Comparison of ENCODE assay signal across 7 cellular contexts in genomic region chr12:22631863-22632463, GRCh38. TPM values are rescaled to one million over a fixed set of nuclear protein-coding genes. Genes with fewer than 3 reads are reported as not detected.
DNase-seq lines count a peak whose midpoint lies in the region; ATAC-seq and TF ChIP-seq lines count a peak whose summit lies in the region.

No MANE protein-coding gene starts in this region.

- peak; percentile 62 for TF ChIP-seq CTCF in colonic mucosa (IDR thresholded peaks at IDR 0.05)
- peak; percentile 71 for TF ChIP-seq CTCF in osteocyte (IDR thresholded peaks at IDR 0.05)

- DNase-seq in EL (peak; percentile 18), MV-4-11 (lab: John Stamatoyannopoulos, UW) (peak; percentile 30), colonic mucosa (no peak), osteocyte (ENCODE audit: extremely low spot score, unreplicated experiment) (no peak), GM19238 (ENCODE audit: insufficient read length, low spot score) (no peak)

- no peaks in the 10 kb centered on the region for H3K27me3 Mint-ChIP-seq in osteocyte (ENCODE audit: unreplicated experiment)

- intact Hi-C loops in colonic mucosa (cut with DNase I) = loop anchor here (5.0 kb wide), 1 partner anchor 100 kb away; no protein-coding TSS in a partner anchor

- H3K4me3 Mint-ChIP-seq in osteocyte (ENCODE audit: unreplicated experiment) = no peak overlapping the region

- H3K27ac ChIP-seq in colonic mucosa = no peak overlapping the region

- no peaks in the 10 kb centered on the region for H3K27me3 ChIP-seq in colonic mucosa

- H3K9ac ChIP-seq in colonic mucosa (ENCODE audit: low read depth in 2 of 2, low read length in 2 of 2) = no peak overlapping the region

- no peaks in the 10 kb centered on the region for H3K36me3 ChIP-seq in colonic mucosa

- H3K9me3 Mint-ChIP-seq in osteocyte (ENCODE audit: unreplicated experiment) = no peaks in the 10 kb centered on the region

- ATAC-seq in HG02852 (IDR thresholded peaks at IDR 0.05; ENCODE audit: unreplicated experiment) (no peak), HG02885 (IDR thresholded peaks at IDR 0.05; ENCODE audit: poor library complexity, unreplicated experiment) (no peak)

- peaks cover 14% of the 10 kb centered on the region for H3K36me3 Mint-ChIP-seq in osteocyte (ENCODE audit: unreplicated experiment)

- H3K4me1 Mint-ChIP-seq in osteocyte (ENCODE audit: unreplicated experiment) = peaks cover 43% of the 10 kb centered on the region

- H3K4me3 ChIP-seq in colonic mucosa = no peak overlapping the region

- H3K27ac Mint-ChIP-seq in osteocyte (ENCODE audit: unreplicated experiment) = peak overlapping the region; percentile 48

- H3K4me1 ChIP-seq in colonic mucosa = no peaks in the 10 kb centered on the region

- no peaks in the 10 kb centered on the region for H3K9me3 ChIP-seq in colonic mucosa

RNA-seq across cellular contexts. Expression of gene ETNK1, which starts 7.0 kb away (rescaled TPM):
- total RNA-seq in colonic mucosa = 100 to 1,000 TPM in 1 of 2 donors, 10 to 100 TPM in 1; 82.4 to 115 TPM
- 52.2 and 63.0 TPM in 2 replicates for total RNA-seq in osteocyte

Comparison
In these comparisons a context has a peak if more than half of its experiments do, and no peak if none do; other contexts are left out.
1. DNase-seq: peak in EL (single experiment) and MV-4-11 (single experiment); none in colonic mucosa (single experiment), osteocyte (single experiment) and GM19238 (single experiment).